ENCODE assay signal across 15 cellular contexts in the genomic region with DNA sequence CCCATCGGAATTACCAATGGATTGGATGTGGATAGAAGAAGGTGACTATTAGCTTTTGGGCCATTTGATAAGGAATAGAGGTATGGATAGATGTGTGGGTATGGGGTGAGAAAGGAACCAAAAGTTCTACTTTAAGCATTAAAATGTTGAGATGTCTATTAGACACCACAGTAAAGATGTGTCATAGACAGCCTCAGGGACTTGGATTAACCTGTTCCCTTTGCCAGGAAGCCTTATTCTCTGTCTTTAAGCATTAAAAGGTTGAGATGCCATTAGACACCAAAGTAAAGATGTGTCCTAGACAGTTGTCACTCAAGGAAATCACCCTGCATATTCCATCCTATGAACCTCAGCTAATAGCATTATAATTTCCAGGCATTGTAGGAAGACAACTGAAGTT. TPM values are rescaled to one million over a fixed set of nuclear protein-coding genes. Genes with fewer than 3 reads are reported as not detected.
A peak's percentile ranks its signal among the peaks of the same experiment; 100 is the strongest.
DNase-seq lines count a peak whose midpoint lies in the region; ATAC-seq and TF ChIP-seq lines count a peak whose summit lies in the region.
"Had no signal": no experiment of that assay in that cellular context is flagged by ENCODE, and none has a peak within 500 bp of the region (broad histone marks: within the 10 kb centered on the region; RNA-seq: fewer than 3 reads in every experiment).

No MANE protein-coding gene starts in this region.

- DNase-seq in mammary epithelial cell (peak; percentile 31), breast epithelium (ENCODE audit: low spot score in 2 of 2) (no peak), PC-3 (peak; percentile 48), epithelial cell of prostate (ENCODE audit: low read depth, low spot score) (no peak), head of caudate nucleus (no peak), right atrium auricular region (ENCODE audit: low spot score) (no peak), NCI-H2081 treated with DMSO at 0.1 percent for 48 hours (lab: John Stamatoyannopoulos, UW) (no peak)
- DNase-seq: 8988T; AML-193; Caco-2; CD8-positive, alpha-beta memory T cell; H7 had no signal

- H3K4me3 ChIP-seq in mammary epithelial cell (replicated peaks in 1 of 3; ENCODE audit: insufficient read depth in 1 of 3, low read depth in 2 of 3, low read length in 3 of 3) (no peak overlapping the region), breast epithelium (no peak overlapping the region), PC-3 (ENCODE audit: low read length) (no peak overlapping the region), right atrium auricular region (no peak overlapping the region)
- H3K4me3 ChIP-seq: BLaER1 had no signal

- no peak overlapping the region for H3K9ac ChIP-seq in mammary epithelial cell (ENCODE audit: insufficient read depth, low read length)
- H3K9ac ChIP-seq in PC-3 (ENCODE audit: low read length): no peak overlapping the region
- H3K9ac ChIP-seq: BLaER1 had no signal

- no peaks in the 10 kb centered on the region for H3K36me3 ChIP-seq in mammary epithelial cell (ENCODE audit: insufficient read depth, low read length)
- no peaks in the 10 kb centered on the region for H3K36me3 ChIP-seq in breast epithelium
- no peaks in the 10 kb centered on the region for H3K36me3 ChIP-seq in PC-3 (ENCODE audit: low read depth, low read length)
- no peaks in the 10 kb centered on the region for H3K36me3 ChIP-seq in right atrium auricular region
- H3K36me3 ChIP-seq: BLaER1 had no signal

- H3K4me1 ChIP-seq in mammary epithelial cell (ENCODE audit: insufficient read depth, low read length) (peaks cover 47% of the 10 kb centered on the region), breast epithelium (no peaks in the 10 kb centered on the region), PC-3 (ENCODE audit: insufficient read depth, low read length) (peaks cover 53% of the 10 kb centered on the region), right atrium auricular region (no peaks in the 10 kb centered on the region)
- H3K4me1 ChIP-seq: BLaER1 had no signal

- ATAC-seq in PC-3: no peak
- ATAC-seq in HG02759 (IDR thresholded peaks at IDR 0.05; ENCODE audit: unreplicated experiment): no peak

- intact Hi-C loops in mammary epithelial cell (cut with micrococcal nuclease) (no loop called here), breast epithelium (cut with DNase I; ENCODE audit: low total_unique reads) (no loop called here), PC-3 (cut with micrococcal nuclease) (no loop called here), head of caudate nucleus (cut with DNase I) (no loop called here)

- WGBS in mammary epithelial cell (ENCODE audit: low coverage, missing lambda C conversion rate): 100% methylated on average over 1 of the region's 1 CpG

- H2AFZ ChIP-seq in mammary epithelial cell (ENCODE audit: low read depth, low read length) (no peak overlapping the region), PC-3 (ENCODE audit: low read length) (no peak overlapping the region)

- H4K20me1 ChIP-seq in mammary epithelial cell (ENCODE audit: insufficient read depth, low read length) (no peaks in the 10 kb centered on the region), PC-3 (ENCODE audit: low read length) (no peaks in the 10 kb centered on the region)
- H4K20me1 ChIP-seq: BLaER1 had no signal

- no peak overlapping the region for H3K27ac ChIP-seq in mammary epithelial cell (ENCODE audit: insufficient read depth, low read depth, low read length)
- no peak overlapping the region for H3K27ac ChIP-seq in breast epithelium
- no peak overlapping the region for H3K27ac ChIP-seq in PC-3 (ENCODE audit: low read length)
- peak overlapping the region; percentile 47 for H3K27ac ChIP-seq in epithelial cell of prostate
- no peak overlapping the region for H3K27ac ChIP-seq in right atrium auricular region
- H3K27ac ChIP-seq: BLaER1 had no signal

- TF ChIP-seq POLR2A in breast epithelium (IDR thresholded peaks at IDR 0.05): no peak

- in situ Hi-C loops in mammary epithelial cell (cut with MboI; ENCODE audit: low sequenced_read_pairs in 2 of 2): no loop called here

- CTCF ChIA-PET in mammary epithelial cell (lab: Charles Lee; ENCODE audit: low non-redundant PET) (no interaction called here), PC-3 (lab: Charles Lee) (interaction anchor here (0.6 kb wide), 1 partner anchor 1106 kb away, joined by 3 read pairs; no protein-coding TSS in a partner anchor)

- H3K79me2 ChIP-seq in mammary epithelial cell (ENCODE audit: insufficient read depth, low read length): no peaks in the 10 kb centered on the region
- H3K79me2 ChIP-seq in PC-3 (ENCODE audit: low read length): no peaks in the 10 kb centered on the region

- dilution Hi-C loops in mammary epithelial cell (cut with HindIII; ENCODE audit: low sequenced_read_pairs): no loop called here

- no peaks in the 10 kb centered on the region for H3K9me2 ChIP-seq in PC-3 (replicated peaks; ENCODE audit: low read length)

- POLR2A ChIA-PET in PC-3 (lab: Charles Lee; ENCODE audit: unreplicated experiment): no interaction called here

- no peak overlapping the region for H3K4me2 ChIP-seq in mammary epithelial cell (ENCODE audit: insufficient read depth, low read depth, low read length)
- H3K4me2 ChIP-seq in PC-3 (ENCODE audit: low read length): peak overlapping the region; percentile 46; the same call in 1 of the 2 replicates
- H3K4me2 ChIP-seq: BLaER1 had no signal

- peaks cover 7% of the 10 kb centered on the region for H3F3A ChIP-seq in PC-3 (ENCODE audit: low read length, unreplicated experiment)

- TF ChIP-seq CTCF in mammary epithelial cell (conservative IDR thresholded peaks at IDR 0.05 in 1 of 2, IDR thresholded peaks at IDR 0.05 in 1 of 2; ENCODE audit: extremely low read depth in 1 of 2, insufficient read depth in 1 of 2, low read depth in 1 of 2, low read length in 2 of 2): no peak
- TF ChIP-seq CTCF in breast epithelium (IDR thresholded peaks at IDR 0.05): no peak
- TF ChIP-seq CTCF in PC-3 (conservative IDR thresholded peaks at IDR 0.05; ENCODE audit: low read depth, low read length): no peak
- TF ChIP-seq CTCF in right atrium auricular region (IDR thresholded peaks at IDR 0.05): no peak

- H3K27me3 ChIP-seq in mammary epithelial cell (ENCODE audit: insufficient read depth, low read length): no peaks in the 10 kb centered on the region
- no peaks in the 10 kb centered on the region for H3K27me3 ChIP-seq in breast epithelium
- no peaks in the 10 kb centered on the region for H3K27me3 ChIP-seq in PC-3 (ENCODE audit: low read length)
- H3K27me3 ChIP-seq in right atrium auricular region: no peaks in the 10 kb centered on the region
- H3K27me3 ChIP-seq: BLaER1 had no signal

- no TSS peak for BruUV-seq in mammary epithelial cell (replicated peaks; lab: Mats Ljungman, UMichigan)
- no TSS peak for BruUV-seq in PC-3 (replicated peaks; lab: Mats Ljungman, UMichigan)

- H3K9me3 ChIP-seq in mammary epithelial cell (replicated peaks; ENCODE audit: insufficient read depth, low read length): no peaks in the 10 kb centered on the region
- no peaks in the 10 kb centered on the region for H3K9me3 ChIP-seq in breast epithelium
- no peaks in the 10 kb centered on the region for H3K9me3 ChIP-seq in PC-3 (ENCODE audit: low read length)
- no peaks in the 10 kb centered on the region for H3K9me3 ChIP-seq in right atrium auricular region
- H3K9me3 ChIP-seq: BLaER1, Caco-2 had no signal

RNA-seq across cellular contexts. Expression of gene DENND1B, which starts 11.0 kb away (rescaled TPM):
- 10 to 100 TPM; 12.5 to 31.7 TPM for total RNA-seq in mammary epithelial cell
- 2.8 TPM for polyA plus RNA-seq in mammary epithelial cell
- polyA minus RNA-seq in mammary epithelial cell: 7.1 TPM
- total RNA-seq in breast epithelium: 10 to 100 TPM; 10.1 to 54.7 (median 29.8) TPM
- total RNA-seq in PC-3 (2014; rRNA removed): 7.4 and 10.9 TPM in 2 replicates
- total RNA-seq in right atrium auricular region: 10 to 100 TPM; 11.8 to 16.0 TPM
- total RNA-seq: G401 had no signal

Comparison
In these comparisons a context has a peak if more than half of its experiments do, and no peak if none do; other contexts are left out.
1. DNase-seq: peak in mammary epithelial cell (single experiment) and PC-3 (single experiment); none in breast epithelium (0 of 2), epithelial cell of prostate (single experiment), head of caudate nucleus (0 of 42), right atrium auricular region (single experiment) and NCI-H2081 treated with DMSO at 0.1 percent for 48 hours (single experiment).